ENCODE assay signal across 8 cellular contexts in the genomic region with DNA sequence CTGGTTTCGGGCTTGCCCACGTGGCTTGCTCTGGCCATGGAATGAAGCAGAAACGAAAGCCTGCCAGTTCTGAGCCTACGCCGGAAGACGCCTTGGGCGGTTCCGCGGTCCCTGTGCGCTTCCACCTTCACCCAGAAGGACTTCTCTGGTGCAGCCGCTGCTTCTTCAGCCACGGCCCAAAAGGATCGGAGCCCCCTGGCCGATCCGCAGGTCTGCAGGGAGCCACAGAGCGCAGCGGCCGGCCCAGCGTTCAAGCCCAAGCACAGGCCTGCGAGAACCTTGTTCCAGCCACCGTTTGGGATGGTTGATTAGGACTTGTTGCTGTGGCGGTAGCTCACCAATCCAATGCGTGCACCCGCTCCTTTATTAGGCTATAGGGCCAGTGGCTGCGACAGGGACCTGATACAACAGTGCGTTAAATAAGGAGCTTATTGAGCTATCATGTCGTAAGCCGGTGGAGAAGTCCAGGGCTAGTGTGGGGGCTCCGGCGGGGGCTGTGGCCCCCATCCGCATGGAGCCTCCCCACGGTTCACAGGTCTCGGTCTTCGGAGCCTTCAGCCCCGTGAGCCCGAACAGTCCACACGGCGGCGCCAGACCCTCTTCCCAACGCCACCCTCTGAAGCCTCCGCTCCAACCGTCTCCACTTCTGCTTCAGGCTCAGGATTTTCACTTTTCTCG.
DNase-seq lines count a peak whose midpoint lies in the region; ATAC-seq and TF ChIP-seq lines count a peak whose summit lies in the region.

No MANE protein-coding gene starts in this region.

- H3K4me3 ChIP-seq in GM12864 (ENCODE audit: low read depth, low read length): peak overlapping the region; percentile 52

- peaks cover 16% of the 10 kb centered on the region for H3K4me1 Mint-ChIP-seq in activated naive CD8-positive, alpha-beta T cell treated with anti-CD3 and anti-CD28 coated beads, Interleukin-2, amount 50 U/mL, for 24 hours

- H3K36me3 Mint-ChIP-seq in activated naive CD8-positive, alpha-beta T cell treated with anti-CD3 and anti-CD28 coated beads, Interleukin-2, amount 50 U/mL, for 24 hours (ENCODE audit: low read depth): no peaks in the 10 kb centered on the region

- no peak overlapping the region for H3K27ac Mint-ChIP-seq in activated naive CD8-positive, alpha-beta T cell treated with anti-CD3 and anti-CD28 coated beads, Interleukin-2, amount 50 U/mL, for 24 hours

- ATAC-seq in activated naive CD8-positive, alpha-beta T cell treated with anti-CD3 and anti-CD28 coated beads, Interleukin-2, amount 50 U/mL, for 24 hours: peak; percentile 71

- DNase-seq in GM12864 (ENCODE audit: low read depth) (no peak), NOMO-1 (lab: John Stamatoyannopoulos, UW; ENCODE audit: unreplicated experiment in 2 of 2) (peak; percentile 33 to 39), iPS-NIHi11 (ENCODE audit: low spot score) (peak; percentile 66), DMS 273 (lab: John Stamatoyannopoulos, UW; ENCODE audit: unreplicated experiment) (no peak), LoVo (ENCODE audit: low spot score) (no peak), glomerular visceral epithelial cell (ENCODE audit: extremely low spot score) (no peak)
- DNase-seq in activated naive CD8-positive, alpha-beta T cell treated with anti-CD3 and anti-CD28 coated beads, Interleukin-2, amount 50 U/mL, for 24 hours: peak; percentile 51
- peak; percentile 49 for DNase-seq in stimulated activated CD4-positive, alpha-beta T cell treated with anti-CD3 and anti-CD28 coated beads, Interleukin-2, amount 100 ng/mL, for 4 hours (ENCODE audit: low read depth)

- peak overlapping the region; percentile 64 for H3K4me3 Mint-ChIP-seq in activated naive CD8-positive, alpha-beta T cell treated with anti-CD3 and anti-CD28 coated beads, Interleukin-2, amount 50 U/mL, for 24 hours

- H3K9me3 Mint-ChIP-seq in activated naive CD8-positive, alpha-beta T cell treated with anti-CD3 and anti-CD28 coated beads, Interleukin-2, amount 50 U/mL, for 24 hours: no peaks in the 10 kb centered on the region

- peak; percentile 73 for TF ChIP-seq CTCF in GM12864 (IDR thresholded peaks at IDR 0.05; ENCODE audit: low read depth, low read length, missing control alignments)

- H3K27me3 Mint-ChIP-seq in activated naive CD8-positive, alpha-beta T cell treated with anti-CD3 and anti-CD28 coated beads, Interleukin-2, amount 50 U/mL, for 24 hours: peaks cover 5% of the 10 kb centered on the region

Comparison
In these comparisons a context has a peak if more than half of its experiments do, and no peak if none do; other contexts are left out.
1. DNase-seq: peak in NOMO-1 (2 of 2), activated naive CD8-positive, alpha-beta T cell treated with anti-CD3 and anti-CD28 coated beads, Interleukin-2, amount 50 U/mL, for 24 hours (single experiment), iPS-NIHi11 (single experiment) and stimulated activated CD4-positive, alpha-beta T cell treated with anti-CD3 and anti-CD28 coated beads, Interleukin-2, amount 100 ng/mL, for 4 hours (single experiment); none in GM12864 (single experiment), DMS 273 (single experiment), LoVo (single experiment) and glomerular visceral epithelial cell (single experiment).